Comparison of ENCODE assay signal across 8 cellular contexts in the genomic region with DNA sequence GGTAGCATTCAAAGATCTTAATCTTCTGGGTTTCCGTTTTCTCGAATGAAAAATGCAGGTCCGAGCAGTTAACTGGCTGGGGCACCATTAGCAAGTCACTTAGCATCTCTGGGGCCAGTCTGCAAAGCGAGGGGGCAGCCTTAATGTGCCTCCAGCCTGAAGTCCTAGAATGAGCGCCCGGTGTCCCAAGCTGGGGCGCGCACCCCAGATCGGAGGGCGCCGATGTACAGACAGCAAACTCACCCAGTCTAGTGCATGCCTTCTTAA. TPM values are rescaled to one million over a fixed set of nuclear protein-coding genes. Genes with fewer than 3 reads are reported as not detected.
DNase-seq lines count a peak whose midpoint lies in the region; ATAC-seq, FAIRE-seq and TF ChIP-seq lines count a peak whose summit lies in the region.

A gene (minus strand): TSS at position 235 of the 267 bp plus-strand sequence. CDS start 34,833 bp downstream, outside the sequence.

- H3K36me3 ChIP-seq in kidney (ENCODE audit: control insufficient read depth in 1 of 2, insufficient read depth in 2 of 2, low read length in 2 of 2), result peaks cover 8 to 13% of the 10 kb centered on the region in 2 donors

- H3K27me3 Mint-ChIP-seq in activated naive CD8-positive, alpha-beta T cell treated with anti-CD3 and anti-CD28 coated beads, Interleukin-2, amount 10 ng/mL, durations not matched to agents 7 days and 5 days, result no peaks in the 10 kb centered on the region

- H3K4me1 Mint-ChIP-seq in activated naive CD8-positive, alpha-beta T cell treated with anti-CD3 and anti-CD28 coated beads, Interleukin-2, amount 10 ng/mL, durations not matched to agents 7 days and 5 days, result peaks cover 32% of the 10 kb centered on the region

- H3K4me3 ChIP-seq in kidney (ENCODE audit: low read length in 2 of 2), result peak within 1 kb of the TSS; percentile 91 to 98

- peaks cover 62% of the 10 kb centered on the region for H3K36me3 Mint-ChIP-seq in activated naive CD8-positive, alpha-beta T cell treated with anti-CD3 and anti-CD28 coated beads, Interleukin-2, amount 10 ng/mL, durations not matched to agents 7 days and 5 days

- peak within 1 kb of the TSS; percentile 92 for H3K4me3 Mint-ChIP-seq in activated naive CD8-positive, alpha-beta T cell treated with anti-CD3 and anti-CD28 coated beads, Interleukin-2, amount 10 ng/mL, durations not matched to agents 7 days and 5 days

- no peak for ATAC-seq in activated naive CD8-positive, alpha-beta T cell treated with anti-CD3 and anti-CD28 coated beads, Interleukin-2, amount 10 ng/mL, durations not matched to agents 7 days and 5 days (ENCODE audit: low read depth)

- peak within 1 kb of the TSS; percentile 100 for H3K27ac Mint-ChIP-seq in activated naive CD8-positive, alpha-beta T cell treated with anti-CD3 and anti-CD28 coated beads, Interleukin-2, amount 10 ng/mL, durations not matched to agents 7 days and 5 days

- H3K4me1 ChIP-seq in kidney (ENCODE audit: control insufficient read depth in 1 of 2, insufficient read depth in 1 of 2, low read depth in 1 of 2, low read length in 2 of 2), result peaks cover 0 to 3% of the 10 kb centered on the region in 2 donors

- TF ChIP-seq CTCF in kidney (IDR thresholded peaks at IDR 0.05; ENCODE audit: borderline replicate concordance, extremely low read depth, insufficient read depth), result peak; percentile 3

- no peaks in the 10 kb centered on the region for H3K9me3 ChIP-seq in kidney (ENCODE audit: control insufficient read depth in 1 of 2, low read length in 2 of 2)

- intact Hi-C loops in T-helper 2 cell treated with Interferon-gamma antibody and Interleukin-4, amounts not matched to agents 100 ng/mL and 5 ng/mL, for 36 hours (cut with micrococcal nuclease), result loop anchor here (1.0 kb wide), 2 partner anchors 15 to 48 kb away; a partner anchor contains a TSS
- intact Hi-C loops in kidney (cut with DNase I), result no loop called here

- H3K9ac ChIP-seq in kidney (ENCODE audit: low read length in 2 of 2), result peak within 1 kb of the TSS; percentile 89 to 99

- DNase-seq in T-helper 2 cell, result no peak
- no peak for DNase-seq in activated naive CD8-positive, alpha-beta T cell treated with anti-CD3 and anti-CD28 coated beads, Interleukin-2, amount 10 ng/mL, durations not matched to agents 7 days and 5 days
- no peak for DNase-seq in kidney
- DNase-seq in substantia nigra (lab: John Stamatoyannopoulos, UW), result peak in 2 of 49 donors; percentile 86
- DNase-seq in stimulated activated CD8-positive, alpha-beta memory T cell treated with anti-CD3 and anti-CD28 coated beads, Interleukin-4, amount 100 ng/mL, for 48 hours, result no peak
- DNase-seq in cerebellar nuclear complex (lab: John Stamatoyannopoulos, UW), result no peak
- DNase-seq in superior temporal gyrus (ENCODE audit: extremely low spot score), result no peak

- peak within 1 kb of the TSS; percentile 99 to 100 for H3K27ac ChIP-seq in kidney (ENCODE audit: low read depth in 2 of 2, low read length in 2 of 2)
- peak within 1 kb of the TSS; percentile 98 for H3K27ac ChIP-seq in substantia nigra (ENCODE audit: low read depth, low read length, poor library complexity, severe bottlenecking)

- POLR2A ChIA-PET in activated naive CD8-positive, alpha-beta T cell treated with anti-CD3 and anti-CD28 coated beads, Interleukin-2, amount 10 ng/mL, durations not matched to agents 7 days and 5 days (lab: Charles Lee), result interaction anchor here (0.9 to 24.8 kb wide), 16 partner anchors 10 to 174 kb away, joined by 3 to 1864 read pairs (median 8); a partner anchor contains a TSS

- no peaks in the 10 kb centered on the region for H3K9me3 Mint-ChIP-seq in activated naive CD8-positive, alpha-beta T cell treated with anti-CD3 and anti-CD28 coated beads, Interleukin-2, amount 10 ng/mL, durations not matched to agents 7 days and 5 days

- no peak for FAIRE-seq in kidney (lab: Jason Lieb, UNC)

RNA-seq across cellular contexts. Expression of the gene that starts here (rescaled TPM):
- 20.8 and 22.5 TPM in 2 replicates for total RNA-seq in T-helper 2 cell treated with Interferon-gamma antibody and Interleukin-4, amounts not matched to agents 100 ng/mL and 5 ng/mL, for 36 hours
- 10 to 100 TPM; 55.2 TPM for total RNA-seq in activated naive CD8-positive, alpha-beta T cell treated with anti-CD3 and anti-CD28 coated beads, Interleukin-2, amount 10 ng/mL, durations not matched to agents 7 days and 5 days
- 2.1 TPM for total RNA-seq in kidney
- polyA plus RNA-seq in kidney (ENCODE audit: insufficient read depth, low read depth, low replicate concordance), result 0.73 TPM
